In the genomic region with DNA sequence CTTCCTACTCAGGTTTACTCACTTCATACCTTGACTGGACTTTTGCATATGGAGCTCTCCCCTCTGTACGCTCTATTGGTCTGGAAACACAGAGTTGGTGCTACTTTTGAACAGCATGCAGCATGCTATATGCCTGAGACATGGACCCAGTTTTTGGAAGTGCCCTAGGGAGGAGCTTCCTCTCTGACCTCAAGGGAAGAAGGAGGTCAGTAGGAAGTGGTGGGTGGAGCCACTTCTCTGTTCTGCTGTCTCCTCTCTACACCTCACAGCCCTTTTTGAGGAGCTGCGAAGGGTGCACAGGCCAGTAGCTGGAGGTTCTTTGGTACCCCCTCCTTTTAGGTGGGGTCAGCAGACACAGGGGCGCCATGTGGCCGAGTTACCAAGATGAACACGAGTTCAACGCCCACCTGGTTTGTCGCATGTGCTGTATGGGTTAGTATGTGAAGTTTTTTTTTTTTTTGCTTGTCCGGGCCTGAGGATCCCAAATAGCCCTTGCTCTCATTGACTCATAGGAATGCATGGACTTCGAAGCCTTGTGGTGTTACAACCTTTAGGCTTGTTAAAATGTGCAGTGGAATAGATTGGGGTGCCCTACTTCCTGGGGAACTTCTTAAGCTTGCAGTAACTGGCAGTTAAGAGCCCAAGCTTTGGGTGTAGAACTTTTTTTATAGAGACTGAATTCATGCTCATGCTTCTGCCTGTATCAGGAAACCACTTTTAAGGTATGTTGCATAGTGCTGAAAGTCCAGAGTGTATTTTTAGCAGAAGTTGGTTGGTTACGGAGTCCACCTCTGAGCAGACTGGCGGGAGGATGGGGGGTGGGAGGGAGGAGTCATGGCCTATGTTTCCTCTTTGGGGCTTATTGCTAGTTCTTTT, we compare ENCODE assay signal across 1 cellular context.
A peak's percentile ranks its signal among the peaks of the same experiment; 100 is the strongest.
TF ChIP-seq lines count a peak whose summit lies in the region.

No MANE protein-coding gene starts in this region.

TF ChIP-seq in GM12878, 131 proteins besides CTCF, POLR2A, EP300 and RAD21 (continued from another document):
- no peak for TF ChIP-seq KAT2A (conservative IDR thresholded peaks at IDR 0.05; ENCODE audit: control insufficient read depth, low read depth, low read length)
- TF ChIP-seq JUND (IDR thresholded peaks at IDR 0.05; ENCODE audit: low read depth, low read length) = no peak
- no peak for TF ChIP-seq TCF12 (IDR thresholded peaks at IDR 0.05; ENCODE audit: low read depth, low read length)
- no peak for TF ChIP-seq CEBPB (IDR thresholded peaks at IDR 0.05; ENCODE audit: borderline replicate concordance in 1 of 2, low read depth in 2 of 2, low read length in 2 of 2)
- TF ChIP-seq HDGF (IDR thresholded peaks at IDR 0.05) = no peak
- TF ChIP-seq POLR2AphosphoS2 (IDR thresholded peaks at IDR 0.05; ENCODE audit: low read depth, low read length) = peak; percentile 50; the same call in 1 of the 2 replicates
- TF ChIP-seq SREBF2 (IDR thresholded peaks at IDR 0.05; ENCODE audit: low read length) = no peak
- no peak for TF ChIP-seq FOXK2 (IDR thresholded peaks at IDR 0.05)
- 0 out of 2 replicates have a peak, but pooled peaks have one; percentile 49 for TF ChIP-seq NBN (IDR thresholded peaks at IDR 0.05)
- TF ChIP-seq BHLHE40 (IDR thresholded peaks at IDR 0.05; ENCODE audit: borderline replicate concordance in 1 of 2, low read depth in 2 of 2, low read length in 1 of 2) = peak; percentile 6 to 16; a peak in 1 of 4 replicates
- no peak; the same call in 1 of the 2 replicates for TF ChIP-seq CREM (IDR thresholded peaks at IDR 0.05; ENCODE audit: low read depth)
- TF ChIP-seq, protein P1, sequence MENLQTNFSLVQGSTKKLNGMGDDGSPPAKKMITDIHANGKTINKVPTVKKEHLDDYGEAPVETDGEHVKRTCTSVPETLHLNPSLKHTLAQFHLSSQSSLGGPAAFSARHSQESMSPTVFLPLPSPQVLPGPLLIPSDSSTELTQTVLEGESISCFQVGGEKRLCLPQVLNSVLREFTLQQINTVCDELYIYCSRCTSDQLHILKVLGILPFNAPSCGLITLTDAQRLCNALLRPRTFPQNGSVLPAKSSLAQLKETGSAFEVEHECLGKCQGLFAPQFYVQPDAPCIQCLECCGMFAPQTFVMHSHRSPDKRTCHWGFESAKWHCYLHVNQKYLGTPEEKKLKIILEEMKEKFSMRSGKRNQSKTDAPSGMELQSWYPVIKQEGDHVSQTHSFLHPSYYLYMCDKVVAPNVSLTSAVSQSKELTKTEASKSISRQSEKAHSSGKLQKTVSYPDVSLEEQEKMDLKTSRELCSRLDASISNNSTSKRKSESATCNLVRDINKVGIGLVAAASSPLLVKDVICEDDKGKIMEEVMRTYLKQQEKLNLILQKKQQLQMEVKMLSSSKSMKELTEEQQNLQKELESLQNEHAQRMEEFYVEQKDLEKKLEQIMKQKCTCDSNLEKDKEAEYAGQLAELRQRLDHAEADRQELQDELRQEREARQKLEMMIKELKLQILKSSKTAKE (IDR thresholded peaks at IDR 0.05; ENCODE audit: low read depth, poor library complexity, severe bottlenecking) = peak; percentile 20
- no peak for TF ChIP-seq ZZZ3 (IDR thresholded peaks at IDR 0.05; ENCODE audit: control insufficient read depth, insufficient read length, low read depth)
TF ChIP-seq in GM12878: peak in this region for 31.
